In genomic region chr20:45834797-45835161, GRCh38 we compare ENCODE assay signal across 9 cellular contexts. TPM values are rescaled to one million over a fixed set of nuclear protein-coding genes. Genes with fewer than 3 reads are reported as not detected.
A peak's percentile ranks its signal among the peaks of the same experiment; 100 is the strongest.
DNase-seq lines count a peak whose midpoint lies in the region; ATAC-seq and TF ChIP-seq lines count a peak whose summit lies in the region.
"Had no signal": no experiment of that assay in that cellular context is flagged by ENCODE, and none has a peak within 500 bp of the region (broad histone marks: within the 10 kb centered on the region; RNA-seq: fewer than 3 reads in every experiment).

No MANE protein-coding gene starts in this region.

- TF ChIP-seq CTCF in heart left ventricle (IDR thresholded peaks at IDR 0.05) = no peak
- no peak for TF ChIP-seq CTCF in dorsolateral prefrontal cortex (IDR thresholded peaks at IDR 0.05 in 54 of 56, conservative IDR thresholded peaks at IDR 0.05 in 2 of 56; ENCODE audit: low read depth in 1 of 56, partially characterized antibody in 56 of 56)

- TF ChIP-seq POLR2A in heart left ventricle (IDR thresholded peaks at IDR 0.05) = no peak

- peak overlapping the region; percentile 54 to 90 (median 73) for H3K4me3 ChIP-seq in heart left ventricle
- peak overlapping the region; percentile 58 to 96 (median 80) for H3K4me3 ChIP-seq in dorsolateral prefrontal cortex
- H3K4me3 ChIP-seq in mucosa of rectum (ENCODE audit: low read length in 2 of 2) = peak overlapping the region; percentile 68 to 77
- peak overlapping the region; percentile 55 for H3K4me3 ChIP-seq in urinary bladder (ENCODE audit: low read depth, low read length)

- peak overlapping the region; percentile 52 to 82 for H3K9ac ChIP-seq in mucosa of rectum (ENCODE audit: low read depth in 1 of 2, low read length in 2 of 2)

- DNase-seq in heart left ventricle (peak in 1 of 5 donors; percentile 40), cardiac septum (ENCODE audit: low spot score) (no peak), dorsolateral prefrontal cortex (no peak), foreskin melanocyte (no peak), HCEC 1CT (no peak)

- no peaks in the 10 kb centered on the region for H3K9me3 ChIP-seq in heart left ventricle
- no peaks in the 10 kb centered on the region for H3K9me3 ChIP-seq in mucosa of rectum (ENCODE audit: control insufficient read depth in 2 of 2, low read length in 2 of 2)

- 53 to 66% (median 60%) methylated on average over 14 of the region's 14 CpGs for WGBS in heart left ventricle, 4 donors
- 66% methylated on average over 14 of the region's 14 CpGs for WGBS in urinary bladder

- H3K27ac ChIP-seq in heart left ventricle = peak overlapping the region; percentile 89 to 99 (median 95)
- H3K27ac ChIP-seq in dorsolateral prefrontal cortex = peak overlapping the region in 58 of 59 donors; percentile 56 to 98 (median 92)
- peak overlapping the region; percentile 64 to 87 for H3K27ac ChIP-seq in mucosa of rectum (ENCODE audit: low read depth in 2 of 2, low read length in 2 of 2)
- peak overlapping the region; percentile 42 for H3K27ac ChIP-seq in urinary bladder (ENCODE audit: low read depth)

- H3K27me3 ChIP-seq in heart left ventricle = no peaks in the 10 kb centered on the region
- H3K27me3 ChIP-seq in dorsolateral prefrontal cortex = no peaks in the 10 kb centered on the region
- H3K27me3 ChIP-seq in mucosa of rectum (ENCODE audit: control insufficient read depth in 2 of 2, insufficient read depth in 2 of 2, low read length in 2 of 2) = no peaks in the 10 kb centered on the region

- ATAC-seq in heart left ventricle (no peak), HG03095 (IDR thresholded peaks at IDR 0.05; ENCODE audit: unreplicated experiment) (no peak)

- peaks cover 0 to 51% (median 34%) of the 10 kb centered on the region in 12 donors for H3K4me1 ChIP-seq in heart left ventricle
- peaks cover 15 to 22% of the 10 kb centered on the region in 2 donors for H3K4me1 ChIP-seq in mucosa of rectum (ENCODE audit: control insufficient read depth in 2 of 2, insufficient read depth in 2 of 2, low read length in 2 of 2)
- no peaks in the 10 kb centered on the region for H3K4me1 ChIP-seq in urinary bladder (ENCODE audit: insufficient read depth)

- H3K36me3 ChIP-seq in heart left ventricle = peaks cover 0 to 32% (median 15%) of the 10 kb centered on the region in 9 donors
- peaks cover 3 to 5% of the 10 kb centered on the region in 2 donors for H3K36me3 ChIP-seq in mucosa of rectum (ENCODE audit: control insufficient read depth in 2 of 2, insufficient read depth in 2 of 2, low read length in 2 of 2)
- no peaks in the 10 kb centered on the region for H3K36me3 ChIP-seq in urinary bladder (ENCODE audit: insufficient read depth)

- intact Hi-C loops in heart left ventricle (cut with DNase I) (loop anchor here in 3 of 10 donors (2.0 to 10.0 kb wide), 2 partner anchors 56 to 100 kb away; partner anchors contain the start of genes PCIF1 (in 2 of the 3), CTSA (in 1 of the 3) and NEURL2 (in 1 of the 3)), cardiac septum (cut with DNase I) (no loop called here), dorsolateral prefrontal cortex (cut with DNase I) (loop anchor here in 1 of 2 donors (10.0 kb wide), 1 partner anchor 100 kb away; the partner anchor contains the start of gene PCIF1)

RNA-seq across cellular contexts. Expression of gene SNX21, which starts 1.2 kb away (rescaled TPM):
- 10 to 100 TPM; 14.1 to 45.6 (median 21.4) TPM for total RNA-seq in heart left ventricle
- 10 to 100 TPM; 13.7 to 18.6 TPM for polyA plus RNA-seq in heart left ventricle
- total RNA-seq in cardiac septum = 19.5 TPM
- total RNA-seq in dorsolateral prefrontal cortex = 10 to 100 TPM; 24.9 to 65.9 (median 37.1) TPM
- total RNA-seq in urinary bladder = 33.5 TPM
- polyA plus RNA-seq in urinary bladder = 93.2 TPM

RNA-seq across cellular contexts. Expression of gene TNNC2, which starts 7.7 kb away (rescaled TPM):
- total RNA-seq in heart left ventricle = not detected
- under 1 TPM; 0.14 to 0.30 TPM for polyA plus RNA-seq in heart left ventricle
- not detected for total RNA-seq in cardiac septum
- 1 to 10 TPM in 98 of 120 experiments, under 1 TPM in 7, not detected in 15; 0.64 to 4.3 (median 1.9) TPM for total RNA-seq in dorsolateral prefrontal cortex
- 23.2 TPM for total RNA-seq in urinary bladder
- polyA plus RNA-seq in urinary bladder = 4.1 TPM
- total RNA-seq: M059J had no signal

RNA-seq across cellular contexts. Expression of gene UBE2C, which starts 22.3 kb away (rescaled TPM):
- total RNA-seq in heart left ventricle (10 to 100 TPM in 1 of 9 donors, 1 to 10 TPM in 3, under 1 TPM in 1, not detected in 4; 0.32 to 16.9 (median 1.7) TPM), cardiac septum (0.38 TPM), dorsolateral prefrontal cortex (1 to 10 TPM in 7 of 120 experiments, under 1 TPM in 5, not detected in 108; 0.62 to 2.7 (median 1.2) TPM), urinary bladder (15.6 TPM)
- polyA plus RNA-seq in heart left ventricle (under 1 TPM in 1 of 2 donors, not detected in 1; 0.79 TPM), urinary bladder (2.2 TPM)

RNA-seq across cellular contexts. Expression of gene ACOT8, which starts 22.4 kb away (rescaled TPM):
- total RNA-seq in heart left ventricle = 10 to 100 TPM; 22.5 to 57.8 (median 31.4) TPM
- 10 to 100 TPM; 34.2 to 44.6 TPM for polyA plus RNA-seq in heart left ventricle
- 24.9 TPM for total RNA-seq in cardiac septum
- 10 to 100 TPM; 27.3 to 54.9 (median 41.6) TPM for total RNA-seq in dorsolateral prefrontal cortex
- 13.1 TPM for total RNA-seq in urinary bladder
- 29.5 TPM for polyA plus RNA-seq in urinary bladder

RNA-seq across cellular contexts. Expression of gene ZSWIM3, which starts 22.6 kb away (rescaled TPM):
- total RNA-seq in heart left ventricle (1 to 10 TPM; 1.9 to 3.1 (median 2.4) TPM), cardiac septum (2.0 TPM), dorsolateral prefrontal cortex (1 to 10 TPM; 2.8 to 9.6 (median 6.0) TPM), urinary bladder (5.6 TPM)
- polyA plus RNA-seq in heart left ventricle (1 to 10 TPM; 1.3 to 1.6 TPM), urinary bladder (2.7 TPM)

Comparison
In these comparisons a context has a peak if more than half of its experiments do, and no peak if none do; other contexts are left out.
1. H3K27ac ChIP-seq: peak in every context shown above with its lines; median percentile 95 in heart left ventricle; 92 in dorsolateral prefrontal cortex; 76 in mucosa of rectum; 42 in urinary bladder.